Comparison of ENCODE assay signal across 24 cellular contexts in genomic region chr16:67294927-67295326, GRCh38. TPM values are rescaled to one million over a fixed set of nuclear protein-coding genes. Genes with fewer than 3 reads are reported as not detected.
A peak's percentile ranks its signal among the peaks of the same experiment; 100 is the strongest.
DNase-seq lines count a peak whose midpoint lies in the region; ATAC-seq and TF ChIP-seq lines count a peak whose summit lies in the region.
"Had no signal": no experiment of that assay in that cellular context is flagged by ENCODE, and none has a peak within 500 bp of the region (broad histone marks: within the 10 kb centered on the region; RNA-seq: fewer than 3 reads in every experiment).

No MANE protein-coding gene starts in this region.

- H3K9me3 Mint-ChIP-seq in GM23338, result no peaks in the 10 kb centered on the region
- H3K9me3 Mint-ChIP-seq in endodermal cell, result no peaks in the 10 kb centered on the region
- H3K9me3 Mint-ChIP-seq: IgD-negative memory B cell, mesothelial cell of epicardium had no signal

- no peak overlapping the region for H3K4ac ChIP-seq in mesendoderm (ENCODE audit: low read depth, low read length)

- H3K9ac ChIP-seq in endodermal cell (ENCODE audit: extremely low read depth, low read length, poor library complexity, severe bottlenecking), result no peak overlapping the region
- H3K9ac ChIP-seq in mesendoderm (ENCODE audit: low read length), result no peak overlapping the region

- H3K9me2 ChIP-seq in GM23338 (ENCODE audit: insufficient read depth), result no peaks in the 10 kb centered on the region

- H3K23ac ChIP-seq in mesendoderm (ENCODE audit: low read length), result no peak overlapping the region

- H3K4me1 Mint-ChIP-seq in GM23338 (peaks cover 6% of the 10 kb centered on the region), endodermal cell (peaks cover 3% of the 10 kb centered on the region)
- H3K4me1 Mint-ChIP-seq: mesothelial cell of epicardium had no signal

- H2BK120ac ChIP-seq in mesendoderm (ENCODE audit: low read depth, low read length), result no peak overlapping the region

- intact Hi-C loops in esophagus muscularis mucosa (cut with DNase I), result no loop called here

- H3K36me3 ChIP-seq in GM23338 (ENCODE audit: insufficient read depth), result no peaks in the 10 kb centered on the region
- no peaks in the 10 kb centered on the region for H3K36me3 ChIP-seq in endodermal cell (ENCODE audit: control insufficient read depth, insufficient read depth, low read length)
- no peaks in the 10 kb centered on the region for H3K36me3 ChIP-seq in mesendoderm (ENCODE audit: control insufficient read depth, insufficient read depth, low read length)
- H3K36me3 ChIP-seq in esophagus muscularis mucosa, result no peaks in the 10 kb centered on the region
- H3K36me3 ChIP-seq: adrenal gland, gastrocnemius medialis, MG63, SJCRH30, suprapubic skin had no signal

- no peak overlapping the region for H3K4me3 ChIP-seq in GM23338
- H3K4me3 ChIP-seq in endodermal cell (ENCODE audit: low read length), result no peak overlapping the region
- no peak overlapping the region for H3K4me3 ChIP-seq in mesendoderm (ENCODE audit: low read length)
- no peak overlapping the region for H3K4me3 ChIP-seq in esophagus muscularis mucosa
- H3K4me3 ChIP-seq: adrenal gland, gastrocnemius medialis, MG63, SJCRH30, suprapubic skin had no signal

- H3K27ac Mint-ChIP-seq in GM23338, result no peak overlapping the region
- no peak overlapping the region for H3K27ac Mint-ChIP-seq in endodermal cell
- H3K27ac Mint-ChIP-seq: IgD-negative memory B cell, mesothelial cell of epicardium had no signal

- ATAC-seq in GM23338 (peak; percentile 58), GM18520 (IDR thresholded peaks at IDR 0.05; ENCODE audit: unreplicated experiment) (no peak)
- no peak for ATAC-seq in stimulated activated naive CD8-positive, alpha-beta T cell treated with anti-CD3 and anti-CD28 coated beads, Interleukin-15, Interleukin-2, amounts not matched to agents 100 U/mL and 50 U/mL, for 24 hours
- ATAC-seq: gastrocnemius medialis, HCT116, PC-3 had no signal

- TF ChIP-seq EP300 in esophagus muscularis mucosa (IDR thresholded peaks at IDR 0.05), result no peak

- DNase-seq in AG08396 (ENCODE audit: low spot score) (peak; percentile 48), GM23338 (ENCODE audit: low spot score) (no peak), endodermal cell (peak; percentile 54), mesendoderm (peak; percentile 30), esophagus muscularis mucosa (ENCODE audit: extremely low spot score) (no peak), GM19240 (ENCODE audit: insufficient read length, low spot score) (no peak)
- no peak for DNase-seq in stimulated activated naive CD8-positive, alpha-beta T cell treated with anti-CD3 and anti-CD28 coated beads, Interleukin-15, Interleukin-2, amounts not matched to agents 100 U/mL and 50 U/mL, for 24 hours
- DNase-seq: activated CD8-positive, alpha-beta memory T cell treated with anti-CD3 and anti-CD28 coated beads, Interleukin-2, amount 50 U/mL, for 48 hours; activated effector memory CD4-positive, alpha-beta T cell treated with Interleukin-2 at 50 U/mL for 16 hours; adrenal gland; DND-41; gastrocnemius medialis; MG63; NCI-H1436; NCI-H2171; NCI-H82; PC-3; SJCRH30 had no signal

- H3K4me3 Mint-ChIP-seq in GM23338 (no peak overlapping the region), endodermal cell (no peak overlapping the region)
- H3K4me3 Mint-ChIP-seq: IgD-negative memory B cell, mesothelial cell of epicardium had no signal

- no peaks in the 10 kb centered on the region for H3K4me1 ChIP-seq in GM23338 (ENCODE audit: insufficient read depth)
- H3K4me1 ChIP-seq in endodermal cell (ENCODE audit: control insufficient read depth, insufficient read depth, low read length), result no peaks in the 10 kb centered on the region
- no peaks in the 10 kb centered on the region for H3K4me1 ChIP-seq in mesendoderm (ENCODE audit: control insufficient read depth, low read depth, low read length)
- no peaks in the 10 kb centered on the region for H3K4me1 ChIP-seq in esophagus muscularis mucosa
- H3K4me1 ChIP-seq: adrenal gland, gastrocnemius medialis, suprapubic skin had no signal

- H2AFZ ChIP-seq in GM23338, result no peak overlapping the region

- H3K4me2 ChIP-seq in GM23338, result no peak overlapping the region
- H3K4me2 ChIP-seq in mesendoderm (ENCODE audit: low read length), result no peak overlapping the region

- H3K79me2 ChIP-seq in GM23338 (replicated peaks; ENCODE audit: insufficient read depth), result no peaks in the 10 kb centered on the region
- no peaks in the 10 kb centered on the region for H3K79me2 ChIP-seq in mesendoderm (ENCODE audit: control insufficient read depth, insufficient read depth, low read length)

- H2BK15ac ChIP-seq in mesendoderm (replicated peaks; ENCODE audit: low read depth), result no peak overlapping the region

- no peaks in the 10 kb centered on the region for H4K20me1 ChIP-seq in GM23338 (replicated peaks; ENCODE audit: insufficient read depth)

- no peaks in the 10 kb centered on the region for H3K79me1 ChIP-seq in mesendoderm (ENCODE audit: low read length)

- no peak overlapping the region for H3K56ac ChIP-seq in mesendoderm (ENCODE audit: low read length)

- no peaks in the 10 kb centered on the region for H3K27me3 ChIP-seq in GM23338 (ENCODE audit: insufficient read depth)
- no peaks in the 10 kb centered on the region for H3K27me3 ChIP-seq in endodermal cell (ENCODE audit: control insufficient read depth, insufficient read depth, low read length, poor library complexity, severe bottlenecking)
- H3K27me3 ChIP-seq in mesendoderm (ENCODE audit: insufficient read depth, low read length, poor library complexity), result no peaks in the 10 kb centered on the region
- peaks cover 0 to 5% (median 0%) of the 10 kb centered on the region in 4 donors for H3K27me3 ChIP-seq in esophagus muscularis mucosa
- H3K27me3 ChIP-seq: adrenal gland, gastrocnemius medialis, MG63, SJCRH30, suprapubic skin had no signal

- H4K5ac ChIP-seq in mesendoderm (ENCODE audit: low read length), result no peak overlapping the region

- H3F3A ChIP-seq in GM23338 (replicated peaks; ENCODE audit: low read depth), result no peaks in the 10 kb centered on the region

- H3K27me3 Mint-ChIP-seq in GM23338 (ENCODE audit: insufficient read depth, low read depth, poor library complexity) (peaks cover 7% of the 10 kb centered on the region), endodermal cell (ENCODE audit: insufficient read depth) (peaks cover 38% of the 10 kb centered on the region)

- no peak overlapping the region for H3K18ac ChIP-seq in mesendoderm (ENCODE audit: low read length)

- no peak for TF ChIP-seq CTCF in GM23338 (conservative IDR thresholded peaks at IDR 0.05; ENCODE audit: low read depth in 2 of 2)
- no peak for TF ChIP-seq CTCF in endodermal cell (conservative IDR thresholded peaks at IDR 0.05)
- TF ChIP-seq CTCF in esophagus muscularis mucosa (IDR thresholded peaks at IDR 0.05), result no peak

- H4K8ac ChIP-seq in mesendoderm (ENCODE audit: low read depth, low read length), result no peak overlapping the region

- H2BK5ac ChIP-seq in mesendoderm (ENCODE audit: low read length), result no peak overlapping the region

- H3K9me3 ChIP-seq in endodermal cell (ENCODE audit: control insufficient read depth, low read length) (no peaks in the 10 kb centered on the region), esophagus muscularis mucosa (no peaks in the 10 kb centered on the region)
- H3K9me3 ChIP-seq: adrenal gland, gastrocnemius medialis, MG63, SJCRH30, suprapubic skin had no signal

- H3K36me3 Mint-ChIP-seq in GM23338 (ENCODE audit: low read depth) (no peaks in the 10 kb centered on the region; the same call in 2 of the 3 replicates), endodermal cell (ENCODE audit: low read depth) (no peaks in the 10 kb centered on the region)
- H3K36me3 Mint-ChIP-seq: IgD-negative memory B cell, mesothelial cell of epicardium had no signal

- no peak overlapping the region for H2AK5ac ChIP-seq in mesendoderm (ENCODE audit: low read length)

- H3K27ac ChIP-seq in GM23338 (ENCODE audit: low read depth) (no peak overlapping the region), endodermal cell (ENCODE audit: low read depth, low read length) (no peak overlapping the region), mesendoderm (ENCODE audit: low read depth, low read length) (no peak overlapping the region), esophagus muscularis mucosa (replicated peaks in 1 of 4) (no peak overlapping the region)
- H3K27ac ChIP-seq: adrenal gland, gastrocnemius medialis, SJCRH30, suprapubic skin had no signal

- 83 to 86% methylated on average over 6 of the region's 6 CpGs for WGBS in endodermal cell (ENCODE audit: insufficient coverage in 1 of 2, insufficient read length in 1 of 2), 2 experiments
- no CpG with 5 or more reads among the region's 6 CpGs for WGBS in mesendoderm (ENCODE audit: extremely low coverage, insufficient coverage, low lambda C conversion rate)
- 62% methylated on average over 6 of the region's 6 CpGs for WGBS in esophagus muscularis mucosa

- no peak for TF ChIP-seq POLR2A in esophagus muscularis mucosa (IDR thresholded peaks at IDR 0.05; ENCODE audit: low read depth)

RNA-seq across cellular contexts. Expression of gene PLEKHG4, which starts 15.6 kb away (rescaled TPM):
- total RNA-seq in GM23338 (2014; rRNA removed; shearing (Covaris generic)), result 10.3 and 17.1 TPM in 2 replicates
- polyA plus RNA-seq in GM23338 (2016; fragmentation: Nextera tagmentation; extraction: Ambion mirVana), result 3.2 and 4.9 TPM in 2 replicates
- total RNA-seq in endodermal cell, result 10 to 100 TPM; 10.5 to 12.4 TPM
- 6.1 TPM for polyA plus RNA-seq in endodermal cell (2013, experiment 1 of 2)
- 3.8 TPM for polyA plus RNA-seq in endodermal cell (2013, experiment 2 of 2)
- 1.8 TPM for polyA plus RNA-seq in mesendoderm (2013, experiment 1 of 2)
- 2.0 TPM for polyA plus RNA-seq in mesendoderm (2013, experiment 2 of 2)
- 1 to 10 TPM; 3.0 to 8.7 (median 3.2) TPM for total RNA-seq in esophagus muscularis mucosa
- total RNA-seq: SJCRH30 had no signal

RNA-seq across cellular contexts. Expression of gene KCTD19, which starts 31.6 kb away (rescaled TPM):
- 0.31 TPM in 1 of 2 replicates, not detected in the other for total RNA-seq in GM23338 (2014; rRNA removed; shearing (Covaris generic))
- 0.61 and 0.65 TPM in 2 replicates for polyA plus RNA-seq in GM23338 (2016; fragmentation: Nextera tagmentation; extraction: Ambion mirVana)
- total RNA-seq in endodermal cell (1 to 10 TPM; 1.2 to 1.3 TPM), esophagus muscularis mucosa (not detected)
- polyA plus RNA-seq in endodermal cell (2013, experiment 1 of 2), result 1.5 TPM
- polyA plus RNA-seq in endodermal cell (2013, experiment 2 of 2), result 1.7 TPM
- polyA plus RNA-seq in mesendoderm (2013, experiment 1 of 2), result 0.14 TPM
- polyA plus RNA-seq in mesendoderm (2013, experiment 2 of 2), result 0.07 TPM
- total RNA-seq: gastrocnemius medialis, PC-3 had no signal
- polyA plus RNA-seq: IgD-negative memory B cell had no signal

RNA-seq across cellular contexts. Expression of gene LRRC36, which starts 31.7 kb away (rescaled TPM):
- 1.2 TPM in 1 of 2 replicates, not detected in the other for total RNA-seq in GM23338 (2014; rRNA removed; shearing (Covaris generic))
- not detected in 2 replicates for polyA plus RNA-seq in GM23338 (2016; fragmentation: Nextera tagmentation; extraction: Ambion mirVana)
- total RNA-seq in endodermal cell, result under 1 TPM in 1 of 2 donors, not detected in 1; 0.73 TPM
- 0.50 TPM for polyA plus RNA-seq in endodermal cell (2013, experiment 1 of 2)
- 0.54 TPM for polyA plus RNA-seq in endodermal cell (2013, experiment 2 of 2)
- polyA plus RNA-seq in mesendoderm (2013, experiment 1 of 2), result not detected
- polyA plus RNA-seq in mesendoderm (2013, experiment 2 of 2), result not detected
- under 1 TPM in 1 of 4 donors, not detected in 3; 0.33 TPM for total RNA-seq in esophagus muscularis mucosa
- total RNA-seq: gastrocnemius medialis; PC-3; SJCRH30; T-helper 1 cell treated with Interleukin-12 subunit alpha and Interleukin-12 subunit beta and Interleukin-4 antibody, amounts not matched to agents 30 ng/mL and 1 ng/mL, for 36 hours had no signal
- polyA plus RNA-seq: IgD-negative memory B cell had no signal

RNA-seq across cellular contexts. Expression of gene SLC9A5, which starts 46.1 kb away (rescaled TPM):
- 5.4 and 6.4 TPM in 2 replicates for total RNA-seq in GM23338 (2014; rRNA removed; shearing (Covaris generic))
- polyA plus RNA-seq in GM23338 (2016; fragmentation: Nextera tagmentation; extraction: Ambion mirVana), result 3.4 and 4.5 TPM in 2 replicates
- total RNA-seq in endodermal cell, result 1 to 10 TPM; 8.9 to 9.0 TPM
- 4.8 TPM for polyA plus RNA-seq in endodermal cell (2013, experiment 1 of 2)
- polyA plus RNA-seq in endodermal cell (2013, experiment 2 of 2), result 4.6 TPM
- 1.1 TPM for polyA plus RNA-seq in mesendoderm (2013, experiment 1 of 2)
- polyA plus RNA-seq in mesendoderm (2013, experiment 2 of 2), result 0.95 TPM
- total RNA-seq in esophagus muscularis mucosa, result under 1 TPM; 0.13 to 0.69 (median 0.37) TPM

RNA-seq across cellular contexts. Expression of gene FHOD1, which starts 47.6 kb away (rescaled TPM):
- total RNA-seq in GM23338 (2014; rRNA removed; shearing (Covaris generic)), result 48.2 and 52.7 TPM in 2 replicates
- polyA plus RNA-seq in GM23338 (2016; fragmentation: Nextera tagmentation; extraction: Ambion mirVana), result 26.2 and 28.4 TPM in 2 replicates
- total RNA-seq in endodermal cell (10 to 100 TPM; 51.7 to 71.9 TPM), esophagus muscularis mucosa (10 to 100 TPM in 2 of 4 donors, 1 to 10 TPM in 2; 8.0 to 15.6 (median 10.0) TPM)
- polyA plus RNA-seq in endodermal cell (2013, experiment 1 of 2), result 31.9 TPM
- 31.3 TPM for polyA plus RNA-seq in endodermal cell (2013, experiment 2 of 2)
- polyA plus RNA-seq in mesendoderm (2013, experiment 1 of 2), result 37.1 TPM
- polyA plus RNA-seq in mesendoderm (2013, experiment 2 of 2), result 37.3 TPM

Comparison
In these comparisons a context has a peak if more than half of its experiments do, and no peak if none do; other contexts are left out.
1. DNase-seq: peak in AG08396 (single experiment), endodermal cell (single experiment) and mesendoderm (single experiment); none in GM23338 (single experiment), stimulated activated naive CD8-positive, alpha-beta T cell treated with anti-CD3 and anti-CD28 coated beads, Interleukin-15, Interleukin-2, amounts not matched to agents 100 U/mL and 50 U/mL, for 24 hours (single experiment), esophagus muscularis mucosa (single experiment) and GM19240 (single experiment).